ENCODE assay signal across 1 cellular context in genomic region chr22:42070517-42071422, GRCh38.
A peak's percentile ranks its signal among the peaks of the same experiment; 100 is the strongest.
TF ChIP-seq lines count a peak whose summit lies in the region.

NAGA (minus strand) TSS chr22:42070812; CDS start chr22:42070297, 515 bp downstream.

TF ChIP-seq in K562, 482 proteins besides CTCF, POLR2A, EP300 and RAD21 (continued from another document and continues in another):
- TF ChIP-seq ZNF592 (IDR thresholded peaks at IDR 0.05) = peak; percentile 87
- TF ChIP-seq MAX (CRISPR knock-in tag; IDR thresholded peaks at IDR 0.05) = peak; percentile 76
- no peak for TF ChIP-seq FOXK2 (conservative IDR thresholded peaks at IDR 0.05 in 1 of 2, IDR thresholded peaks at IDR 0.05 in 1 of 2; ENCODE audit: low read depth in 2 of 2)
- TF ChIP-seq E2F5 (CRISPR knock-in tag; IDR thresholded peaks at IDR 0.05) = 0 out of 2 replicates have a peak, but pooled peaks have one; percentile 63
- no peak for TF ChIP-seq SRSF7 (optimal IDR thresholded peaks at IDR 0.05; ENCODE audit: low read depth, low read length)
- no peak for TF ChIP-seq ZNF655 (CRISPR knock-in tag; IDR thresholded peaks at IDR 0.05)
- no peak for TF ChIP-seq HDAC1 (IDR thresholded peaks at IDR 0.05)
- TF ChIP-seq ZBTB5 (IDR thresholded peaks at IDR 0.05) = no peak
- peak; percentile 95 for TF ChIP-seq POLR2G (IDR thresholded peaks at IDR 0.05; ENCODE audit: low read depth, low read length)
- TF ChIP-seq TAF1 (IDR thresholded peaks at IDR 0.05; ENCODE audit: control insufficient read depth, extremely low read depth, insufficient read depth, low read length, severe bottlenecking) = peak; percentile 33
- TF ChIP-seq NFRKB (IDR thresholded peaks at IDR 0.05; ENCODE audit: low read depth) = peak; percentile 58
- 0 out of 2 replicates have a peak, but pooled peaks have one; percentile 5 for TF ChIP-seq RB1 (IDR thresholded peaks at IDR 0.05; ENCODE audit: low read depth)
- TF ChIP-seq ZFX (CRISPR knock-in tag; IDR thresholded peaks at IDR 0.05) = peak; percentile 92
- TF ChIP-seq CCNT2 (IDR thresholded peaks at IDR 0.05; ENCODE audit: borderline replicate concordance, extremely low read depth, insufficient read length, low read depth, low read length) = peak; percentile 72
- TF ChIP-seq SAFB2 (IDR thresholded peaks at IDR 0.05; ENCODE audit: borderline replicate concordance, low read depth, low read length, severe bottlenecking) = no peak
- peak; percentile 75 to 78 for TF ChIP-seq NRF1 (conservative IDR thresholded peaks at IDR 0.05 in 1 of 2, IDR thresholded peaks at IDR 0.05 in 1 of 2)
- peak; percentile 45; the same call in 1 of the 2 replicates for TF ChIP-seq ZBTB40 (IDR thresholded peaks at IDR 0.05)
- TF ChIP-seq ZBTB40 (CRISPR knock-in tag; IDR thresholded peaks at IDR 0.05) = no peak
- TF ChIP-seq L3MBTL2 (IDR thresholded peaks at IDR 0.05) = peak; percentile 98
- TF ChIP-seq ELK3 (CRISPR knock-in tag; IDR thresholded peaks at IDR 0.05) = no peak
- no peak for TF ChIP-seq USF1 (CRISPR knock-in tag; IDR thresholded peaks at IDR 0.05)
- no peak for TF ChIP-seq ZEB2 (IDR thresholded peaks at IDR 0.05)
- TF ChIP-seq EP400 (IDR thresholded peaks at IDR 0.05) = peak; percentile 60; the same call in 1 of the 2 replicates
- TF ChIP-seq SIN3B (IDR thresholded peaks at IDR 0.05; ENCODE audit: low read depth) = no peak
- TF ChIP-seq RHOXF2B (CRISPR knock-in tag; conservative IDR thresholded peaks at IDR 0.05) = no peak
- TF ChIP-seq HSF4 (CRISPR knock-in tag; IDR thresholded peaks at IDR 0.05; ENCODE audit: borderline replicate concordance) = no peak
- peak; percentile 88; the same call in 1 of the 2 replicates for TF ChIP-seq PHF8 (IDR thresholded peaks at IDR 0.05; ENCODE audit: borderline replicate concordance, low read length)
- TF ChIP-seq SP2 (IDR thresholded peaks at IDR 0.05; ENCODE audit: extremely low read depth, low read depth, low read length, poor library complexity, severe bottlenecking) = no peak
- TF ChIP-seq RCOR1 (IDR thresholded peaks at IDR 0.05; ENCODE audit: borderline replicate concordance in 1 of 2, low read depth in 2 of 2, low read length in 2 of 2) = 0 out of 4 replicates have a peak, but pooled peaks of 1 of the 2 experiments have one; percentile 4
- no peak for TF ChIP-seq TRIM24 (IDR thresholded peaks at IDR 0.05)
- peak; percentile 62 for TF ChIP-seq POLR2B (IDR thresholded peaks at IDR 0.05; ENCODE audit: low read depth, partially characterized antibody)
- TF ChIP-seq NR2F6 (CRISPR knock-in tag; IDR thresholded peaks at IDR 0.05) = no peak
- no peak for TF ChIP-seq ZNF143 (CRISPR knock-in tag; IDR thresholded peaks at IDR 0.05)
